ENCODE assay signal across 27 cellular contexts in the genomic region with DNA sequence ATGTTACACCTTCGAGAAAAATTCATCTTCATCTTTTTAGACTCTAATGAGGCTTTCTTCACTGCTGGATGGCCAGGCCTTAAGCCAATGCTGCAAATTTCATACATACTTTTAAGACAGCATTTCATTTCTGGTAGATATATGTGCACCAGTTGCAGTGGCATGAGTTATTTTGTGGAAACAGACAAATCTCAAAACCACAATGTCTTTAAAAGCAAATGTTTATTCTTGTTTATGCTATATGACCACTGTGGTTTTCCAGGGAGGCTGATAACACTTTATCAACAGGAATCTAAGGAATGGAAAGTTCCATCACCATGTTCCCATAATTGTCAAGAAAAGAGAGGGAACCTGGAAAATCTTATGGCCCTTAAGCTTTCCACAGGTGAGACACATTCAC. TPM values are rescaled to one million over a fixed set of nuclear protein-coding genes. Genes with fewer than 3 reads are reported as not detected.
"Had no signal": no experiment of that assay in that cellular context is flagged by ENCODE, and none has a peak within 500 bp of the region (broad histone marks: within the 10 kb centered on the region; RNA-seq: fewer than 3 reads in every experiment).

No MANE protein-coding gene starts in this region.

- H3K4me3 Mint-ChIP-seq: activated CD8-positive, alpha-beta T cell treated with anti-CD3 and anti-CD28 coated beads for 36 hours; activated naive CD4-positive, alpha-beta T cell treated with anti-CD3 and anti-CD28 coated beads, Interleukin-2, amount 10 ng/mL, durations not matched to agents 7 days and 5 days; activated naive CD8-positive, alpha-beta T cell treated with anti-CD3 and anti-CD28 coated beads for 36 hours; activated T-cell treated with anti-CD3 and anti-CD28 coated beads, Interleukin-2, amount 50 U/mL, for 72 hours; central memory CD8-positive, alpha-beta T cell; T-cell had no signal

- H3K27me3 Mint-ChIP-seq: activated CD8-positive, alpha-beta T cell treated with anti-CD3 and anti-CD28 coated beads for 36 hours; activated naive CD4-positive, alpha-beta T cell treated with anti-CD3 and anti-CD28 coated beads, Interleukin-2, amount 10 ng/mL, durations not matched to agents 7 days and 5 days; activated naive CD8-positive, alpha-beta T cell treated with anti-CD3 and anti-CD28 coated beads for 36 hours; central memory CD8-positive, alpha-beta T cell; T-cell had no signal

- DNase-seq: activated CD4-positive, CD25-positive, alpha-beta regulatory T cell; activated CD8-positive, alpha-beta memory T cell treated with anti-CD3 and anti-CD28 coated beads, Interleukin-2, amount 50 U/mL, for 4 hours; activated CD8-positive, alpha-beta T cell treated with anti-CD3 and anti-CD28 coated beads for 36 hours; activated gamma-delta T cell treated with Interleukin-2 at 50 U/mL for 16 hours; activated naive CD4-positive, alpha-beta T cell treated with anti-CD3 and anti-CD28 coated beads, Interleukin-2, amount 10 ng/mL, durations not matched to agents 7 days and 5 days; activated naive CD8-positive, alpha-beta T cell treated with anti-CD3 and anti-CD28 coated beads for 36 hours; activated T-cell treated with anti-CD3 and anti-CD28 coated beads, Interleukin-2, amount 50 U/mL, for 72 hours; anterior cingulate cortex; body of pancreas; IMR-90; KBM-7; NCI-H1048; NCI-H1930; NCI-H2107; NCI-H2171 treated with DMSO at 0.1 percent for 48 hours; NCI-H345; NCI-H510A; NCI-H69; PC-3; SHP77 treated with DMSO at 0.1 percent for 48 hours; T-cell; T-helper 2 cell had no signal

- H3K27ac Mint-ChIP-seq: activated CD8-positive, alpha-beta T cell treated with anti-CD3 and anti-CD28 coated beads for 36 hours; activated naive CD4-positive, alpha-beta T cell treated with anti-CD3 and anti-CD28 coated beads, Interleukin-2, amount 10 ng/mL, durations not matched to agents 7 days and 5 days; activated naive CD8-positive, alpha-beta T cell treated with anti-CD3 and anti-CD28 coated beads for 36 hours; activated T-cell treated with anti-CD3 and anti-CD28 coated beads, Interleukin-2, amount 50 U/mL, for 72 hours; activated T-helper 2 cell treated with anti-CD3 and anti-CD28 coated beads, Interferon-gamma antibody, Interleukin-2, Interleukin-4, amounts not matched to agents 10 μg/mL and 5 μg/mL and 100 μg/mL, durations not matched to agents 14 hours and 24 hours and 36 hours; T-cell had no signal

- H3K4me1 Mint-ChIP-seq: activated naive CD4-positive, alpha-beta T cell treated with anti-CD3 and anti-CD28 coated beads, Interleukin-2, amount 10 ng/mL, durations not matched to agents 7 days and 5 days; activated naive CD8-positive, alpha-beta T cell treated with anti-CD3 and anti-CD28 coated beads for 36 hours; central memory CD8-positive, alpha-beta T cell; T-cell had no signal

- H3K4me3 ChIP-seq: body of pancreas had no signal

- H3K36me3 Mint-ChIP-seq: activated naive CD4-positive, alpha-beta T cell treated with anti-CD3 and anti-CD28 coated beads, Interleukin-2, amount 10 ng/mL, durations not matched to agents 7 days and 5 days; activated naive CD8-positive, alpha-beta T cell treated with anti-CD3 and anti-CD28 coated beads for 36 hours; T-cell had no signal

- H3K27ac ChIP-seq: body of pancreas, VCaP had no signal

- H3K9me3 Mint-ChIP-seq: activated naive CD8-positive, alpha-beta T cell treated with anti-CD3 and anti-CD28 coated beads for 36 hours had no signal

- ATAC-seq: activated CD8-positive, alpha-beta T cell treated with anti-CD3 and anti-CD28 coated beads for 36 hours; activated T-cell treated with anti-CD3 and anti-CD28 coated beads, Interleukin-2, amount 50 U/mL, for 72 hours; body of pancreas; PC-3; T-cell had no signal

- H3K27me3 ChIP-seq: body of pancreas had no signal

- H3K9me3 ChIP-seq: body of pancreas had no signal

- FAIRE-seq: bronchial epithelial cell had no signal

- H3K4me1 ChIP-seq: body of pancreas had no signal

RNA-seq across cellular contexts. Expression of a gene that starts 27.7 kb away (rescaled TPM):
- total RNA-seq: activated CD8-positive, alpha-beta T cell treated with anti-CD3 and anti-CD28 coated beads for 36 hours; activated naive CD8-positive, alpha-beta T cell treated with anti-CD3 and anti-CD28 coated beads for 36 hours; activated T-cell treated with anti-CD3 and anti-CD28 coated beads, Interleukin-2, amount 50 U/mL, for 72 hours; activated T-helper 2 cell treated with anti-CD3 and anti-CD28 coated beads, Interferon-gamma antibody, Interleukin-2, Interleukin-4, amounts not matched to agents 10 μg/mL and 5 μg/mL and 100 μg/mL, durations not matched to agents 14 hours and 24 hours and 36 hours; body of pancreas; bronchial epithelial cell; IMR-90; PC-3; SK-MEL-5 had no signal
